Comparison of ENCODE assay signal across 1 cellular context in the genomic region with DNA sequence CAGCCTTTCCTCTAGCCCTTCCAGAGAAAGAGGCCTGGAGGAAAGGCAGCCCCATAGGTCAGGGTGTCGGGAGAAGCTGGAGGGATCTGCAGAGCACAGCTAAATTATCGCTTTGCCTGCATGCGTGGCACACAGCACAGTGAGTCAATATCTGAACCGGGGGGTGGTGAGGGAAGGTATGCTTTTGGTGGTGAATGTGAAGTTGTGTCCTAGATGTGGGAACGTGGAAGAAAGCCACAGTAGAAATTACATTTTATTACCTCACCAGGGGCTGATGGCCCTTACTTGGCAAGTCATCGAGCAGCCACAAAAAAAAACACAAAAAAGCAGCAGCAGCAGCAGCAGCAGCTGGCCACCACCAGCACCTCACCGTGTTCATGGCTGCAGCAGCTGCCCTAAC.
A peak's percentile ranks its signal among the peaks of the same experiment; 100 is the strongest.
TF ChIP-seq lines count a peak whose summit lies in the region.

No MANE protein-coding gene starts in this region.

TF ChIP-seq in HepG2, 621 proteins besides CTCF, POLR2A, EP300 and RAD21 (continued from another document):
- no peak for TF ChIP-seq ZNF260 (CRISPR knock-in tag; IDR thresholded peaks at IDR 0.05; ENCODE audit: borderline replicate concordance, low read depth)
- TF ChIP-seq ZNF253 (CRISPR knock-in tag; IDR thresholded peaks at IDR 0.05; ENCODE audit: borderline replicate concordance): 0 out of 2 replicates have a peak, but pooled peaks have one; percentile 41
- TF ChIP-seq ZNF749 (CRISPR knock-in tag; IDR thresholded peaks at IDR 0.05; ENCODE audit: borderline replicate concordance): 0 out of 2 replicates have a peak, but pooled peaks have one; percentile 25
